ENCODE assay signal across 8 cellular contexts in the genomic region with DNA sequence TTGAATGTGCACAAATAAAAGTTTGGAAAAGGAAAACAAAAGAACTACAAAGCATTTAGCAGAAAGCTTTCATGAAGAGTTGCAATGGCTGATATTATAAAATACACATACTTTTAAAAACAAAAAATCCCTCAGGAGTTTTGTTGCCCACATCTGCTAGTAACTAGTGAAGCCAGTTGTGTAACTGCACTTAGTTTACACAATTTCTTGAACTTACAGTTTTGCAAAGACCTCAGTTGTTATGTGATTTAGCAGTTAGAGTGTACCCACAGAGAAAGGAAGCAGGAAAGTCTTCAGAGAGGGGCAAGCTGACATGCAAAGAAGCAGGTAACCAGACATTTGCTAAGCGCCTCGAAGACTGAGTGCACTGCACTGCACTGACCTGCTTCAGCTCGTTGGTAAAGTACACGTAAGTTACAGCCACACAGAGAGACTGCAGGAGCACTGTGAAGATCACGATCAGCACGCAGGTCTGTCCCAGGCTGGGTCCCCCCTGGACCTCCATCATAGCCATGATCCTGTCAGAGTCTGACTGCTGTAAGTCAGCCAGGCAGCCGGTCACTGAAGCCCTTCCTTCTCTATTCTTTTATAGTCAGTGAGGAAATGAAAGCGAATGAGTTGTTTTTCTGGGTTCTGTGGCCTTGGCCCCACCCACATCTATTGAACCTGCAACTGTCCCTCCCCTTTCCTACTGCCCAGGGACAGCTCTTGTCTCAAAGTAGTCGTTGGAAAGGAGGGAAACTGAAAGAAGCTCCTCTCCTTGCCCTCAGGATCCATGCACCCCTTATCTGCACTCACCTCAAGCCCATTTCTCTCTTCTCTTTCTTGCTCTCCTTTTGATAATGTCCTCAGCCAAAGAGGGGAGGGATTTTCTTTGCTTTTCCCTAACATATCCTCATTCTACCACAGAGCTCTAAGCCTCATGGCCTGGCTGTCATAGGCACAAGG. TPM values are rescaled to one million over a fixed set of nuclear protein-coding genes. Genes with fewer than 3 reads are reported as not detected.
DNase-seq lines count a peak whose midpoint lies in the region; ATAC-seq and TF ChIP-seq lines count a peak whose summit lies in the region.

Gene TNFSF10, minus strand, starts transcription at position 560 of the 948 bp plus-strand sequence. Its CDS starts 46 bp downstream, at position 514.

- no peaks in the 10 kb centered on the region for H3K36me3 ChIP-seq in PC-3 (ENCODE audit: low read depth, low read length)

- POLR2A ChIA-PET in PC-3 (lab: Charles Lee; ENCODE audit: unreplicated experiment) = no interaction called here

- intact Hi-C loops in PC-3 (cut with micrococcal nuclease) = loop anchor here (1.0 kb wide), 1 partner anchor 32 kb away; no protein-coding TSS in a partner anchor

- no peaks in the 10 kb centered on the region for H3K9me2 ChIP-seq in PC-3 (replicated peaks; ENCODE audit: low read length)

- peak within 1 kb of the TSS; percentile 90 for H2AFZ ChIP-seq in PC-3 (ENCODE audit: low read length)

- DNase-seq in NK-92 treated with Interleukin-12 subunit alpha and Interleukin-12 subunit beta, amount 100 ng/mL, for 24 hours (lab: John Stamatoyannopoulos, UW) = peak; percentile 51
- DNase-seq in NK-92 (lab: John Stamatoyannopoulos, UW; ENCODE audit: unreplicated experiment) = no peak
- DNase-seq in PC-3 = peak; percentile 43
- peak; percentile 38 for DNase-seq in activated T-helper 1 cell treated with Interleukin-2 at 50 U/mL for 16 hours (ENCODE audit: low read depth)
- DNase-seq in germinal center (ENCODE audit: low spot score) = peak; percentile 71
- peak; percentile 39 for DNase-seq in putamen (ENCODE audit: low spot score)
- DNase-seq in middle frontal gyrus (ENCODE audit: extremely low spot score, low spot score) = no peak

- TF ChIP-seq CTCF in PC-3 (conservative IDR thresholded peaks at IDR 0.05; ENCODE audit: low read depth, low read length) = no peak

- H3K79me2 ChIP-seq in PC-3 (ENCODE audit: low read length) = no peaks in the 10 kb centered on the region

- no peaks in the 10 kb centered on the region for H4K20me1 ChIP-seq in PC-3 (ENCODE audit: low read length)

- CTCF ChIA-PET in PC-3 (lab: Charles Lee) = interaction anchor here (0.6 kb wide), 2 partner anchors 72 to 101 kb away, joined by 3 read pairs; no protein-coding TSS in a partner anchor

- TSS peak; percentile 72 for BruUV-seq in PC-3 (replicated peaks; lab: Mats Ljungman, UMichigan)

- H3K27me3 ChIP-seq in PC-3 (ENCODE audit: low read length) = no peaks in the 10 kb centered on the region

- peak within 1 kb of the TSS; percentile 61 for H3K4me3 ChIP-seq in PC-3 (ENCODE audit: low read length)

- no peaks in the 10 kb centered on the region for H3F3A ChIP-seq in PC-3 (ENCODE audit: low read length, unreplicated experiment)

- no peak within 1 kb of the TSS for H3K9ac ChIP-seq in PC-3 (ENCODE audit: low read length)

- peak; percentile 83 for ATAC-seq in HG03103 (IDR thresholded peaks at IDR 0.05; ENCODE audit: low read depth, unreplicated experiment)
- peak; percentile 89 for ATAC-seq in PC-3

- H3K4me1 ChIP-seq in PC-3 (ENCODE audit: insufficient read depth, low read length) = peaks cover 10% of the 10 kb centered on the region; the same call in 1 of the 2 replicates

- no peaks in the 10 kb centered on the region for H3K9me3 ChIP-seq in PC-3 (ENCODE audit: low read length)

- H3K4me2 ChIP-seq in PC-3 (ENCODE audit: low read length) = peak within 1 kb of the TSS; percentile 80

- no peak within 1 kb of the TSS for H3K27ac ChIP-seq in PC-3 (ENCODE audit: low read length)

RNA-seq across cellular contexts. Expression of gene TNFSF10, which starts in this region (rescaled TPM):
- total RNA-seq in PC-3 (2014; rRNA removed) = 0.58 and 1.2 TPM in 2 replicates

Comparison
In these comparisons a context has a peak if more than half of its experiments do, and no peak if none do; other contexts are left out.
1. DNase-seq: peak in NK-92 treated with Interleukin-12 subunit alpha and Interleukin-12 subunit beta, amount 100 ng/mL, for 24 hours (single experiment), PC-3 (single experiment), activated T-helper 1 cell treated with Interleukin-2 at 50 U/mL for 16 hours (single experiment), germinal center (single experiment) and putamen (single experiment); none in NK-92 (single experiment) and middle frontal gyrus (single experiment).